ENCODE assay signal across 1 cellular context in the genomic region with DNA sequence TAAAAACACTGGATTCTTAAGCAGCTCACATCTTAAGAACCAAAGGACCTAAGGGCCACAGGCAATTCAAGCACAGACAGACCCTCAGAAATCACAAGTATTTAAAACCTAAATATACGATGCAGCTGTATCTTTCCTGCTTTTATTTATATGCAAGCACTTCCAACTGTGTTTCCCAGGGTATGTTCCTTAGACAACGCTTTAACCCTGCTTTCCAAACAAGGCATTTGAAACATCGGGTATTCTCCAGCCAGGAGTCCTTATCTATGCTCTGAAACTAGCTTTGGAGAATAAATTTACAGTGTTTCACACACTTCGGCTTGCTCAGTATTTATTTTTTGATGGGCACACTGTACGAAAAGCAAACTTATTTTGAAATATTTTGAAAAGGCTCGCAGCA.
TF ChIP-seq lines count a peak whose summit lies in the region.

No MANE protein-coding gene starts in this region.

TF ChIP-seq in GM12878, 131 proteins besides CTCF, POLR2A, EP300 and RAD21:
- no peak for TF ChIP-seq FOXM1 (IDR thresholded peaks at IDR 0.05; ENCODE audit: low read depth, low read length)
- no peak for TF ChIP-seq CREM (IDR thresholded peaks at IDR 0.05; ENCODE audit: low read depth)
- TF ChIP-seq GABPA (IDR thresholded peaks at IDR 0.05; ENCODE audit: low read depth) = no peak
- no peak for TF ChIP-seq ATF2 (IDR thresholded peaks at IDR 0.05; ENCODE audit: low read length)
- TF ChIP-seq, protein P1, sequence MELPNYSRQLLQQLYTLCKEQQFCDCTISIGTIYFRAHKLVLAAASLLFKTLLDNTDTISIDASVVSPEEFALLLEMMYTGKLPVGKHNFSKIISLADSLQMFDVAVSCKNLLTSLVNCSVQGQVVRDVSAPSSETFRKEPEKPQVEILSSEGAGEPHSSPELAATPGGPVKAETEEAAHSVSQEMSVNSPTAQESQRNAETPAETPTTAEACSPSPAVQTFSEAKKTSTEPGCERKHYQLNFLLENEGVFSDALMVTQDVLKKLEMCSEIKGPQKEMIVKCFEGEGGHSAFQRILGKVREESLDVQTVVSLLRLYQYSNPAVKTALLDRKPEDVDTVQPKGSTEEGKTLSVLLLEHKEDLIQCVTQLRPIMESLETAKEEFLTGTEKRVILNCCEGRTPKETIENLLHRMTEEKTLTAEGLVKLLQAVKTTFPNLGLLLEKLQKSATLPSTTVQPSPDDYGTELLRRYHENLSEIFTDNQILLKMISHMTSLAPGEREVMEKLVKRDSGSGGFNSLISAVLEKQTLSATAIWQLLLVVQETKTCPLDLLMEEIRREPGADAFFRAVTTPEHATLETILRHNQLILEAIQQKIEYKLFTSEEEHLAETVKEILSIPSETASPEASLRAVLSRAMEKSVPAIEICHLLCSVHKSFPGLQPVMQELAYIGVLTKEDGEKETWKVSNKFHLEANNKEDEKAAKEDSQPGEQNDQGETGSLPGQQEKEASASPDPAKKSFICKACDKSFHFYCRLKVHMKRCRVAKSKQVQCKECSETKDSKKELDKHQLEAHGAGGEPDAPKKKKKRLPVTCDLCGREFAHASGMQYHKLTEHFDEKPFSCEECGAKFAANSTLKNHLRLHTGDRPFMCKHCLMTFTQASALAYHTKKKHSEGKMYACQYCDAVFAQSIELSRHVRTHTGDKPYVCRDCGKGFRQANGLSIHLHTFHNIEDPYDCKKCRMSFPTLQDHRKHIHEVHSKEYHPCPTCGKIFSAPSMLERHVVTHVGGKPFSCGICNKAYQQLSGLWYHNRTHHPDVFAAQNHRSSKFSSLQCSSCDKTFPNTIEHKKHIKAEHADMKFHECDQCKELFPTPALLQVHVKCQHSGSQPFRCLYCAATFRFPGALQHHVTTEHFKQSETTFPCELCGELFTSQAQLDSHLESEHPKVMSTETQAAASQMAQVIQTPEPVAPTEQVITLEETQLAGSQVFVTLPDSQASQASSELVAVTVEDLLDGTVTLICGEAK (IDR thresholded peaks at IDR 0.05; ENCODE audit: borderline replicate concordance) = no peak
